In genomic region chr17:63639125-63639524, GRCh38 we compare ENCODE assay signal across 21 cellular contexts. TPM values are rescaled to one million over a fixed set of nuclear protein-coding genes. Genes with fewer than 3 reads are reported as not detected.
DNase-seq lines count a peak whose midpoint lies in the region; ATAC-seq lines count a peak whose summit lies in the region.
"Had no signal": no experiment of that assay in that cellular context is flagged by ENCODE, and none has a peak within 500 bp of the region (broad histone marks: within the 10 kb centered on the region; RNA-seq: fewer than 3 reads in every experiment).

No MANE protein-coding gene starts in this region.

- no peaks in the 10 kb centered on the region for H3K9me3 ChIP-seq in CD8-positive, alpha-beta memory T cell (ENCODE audit: low read length)
- H3K9me3 ChIP-seq: A549, lower lobe of right lung, SK-N-SH had no signal

- peaks cover 13% of the 10 kb centered on the region for H3K36me3 ChIP-seq in CD8-positive, alpha-beta memory T cell (ENCODE audit: insufficient read depth, low read length)

- H3K27ac ChIP-seq in CD8-positive, alpha-beta memory T cell (ENCODE audit: low read depth, low read length): no peak overlapping the region
- H3K27ac ChIP-seq: A549, lower lobe of right lung, skin epidermis, VCaP had no signal

- POLR2A ChIA-PET in CD8-positive, alpha-beta memory T cell (lab: Charles Lee): interaction anchor here (0.7 kb wide), 1 partner anchor 99 kb away, joined by 3 read pairs; no protein-coding TSS in a partner anchor
- POLR2A ChIA-PET in activated CD8-positive, alpha-beta T cell treated with anti-CD3 and anti-CD28 coated beads, Interleukin-2, amount 10 ng/mL, durations not matched to agents 7 days and 5 days (lab: Charles Lee): interaction anchor here (1.5 kb wide), 1 partner anchor 55 kb away, joined by 4 read pairs; no protein-coding TSS in a partner anchor
- POLR2A ChIA-PET in naive thymus-derived CD8-positive, alpha-beta T cell (lab: Charles Lee): interaction anchor here (0.6 to 2.0 kb wide), 7 partner anchors 16 to 71 kb away, joined by 3 to 9 read pairs (median 4); partner anchors contain the start of gene MAP3K3

- peaks cover 16% of the 10 kb centered on the region for H3K36me3 Mint-ChIP-seq in activated CD4-positive, alpha-beta T cell treated with anti-CD3 and anti-CD28 coated beads, Interleukin-2, amount 10 ng/mL, durations not matched to agents 24 days and 14 days (ENCODE audit: low read depth)
- H3K36me3 Mint-ChIP-seq in CD8-positive, alpha-beta memory T cell: peaks cover 0 to 71% (median 18%) of the 10 kb centered on the region in 3 donors
- H3K36me3 Mint-ChIP-seq in activated CD8-positive, alpha-beta T cell treated with anti-CD3 and anti-CD28 coated beads, Interleukin-2, amount 10 ng/mL, durations not matched to agents 7 days and 5 days (ENCODE audit: low read depth): peaks cover 20% of the 10 kb centered on the region
- H3K36me3 Mint-ChIP-seq in naive thymus-derived CD8-positive, alpha-beta T cell: peaks cover 4 to 50% (median 6%) of the 10 kb centered on the region in 3 donors

- ATAC-seq in activated CD8-positive, alpha-beta T cell treated with anti-CD3 and anti-CD28 coated beads, Interleukin-2, amount 10 ng/mL, durations not matched to agents 7 days and 5 days: no peak
- ATAC-seq in naive thymus-derived CD8-positive, alpha-beta T cell: peak; percentile 36 to 47
- ATAC-seq in GM21367 (IDR thresholded peaks at IDR 0.05; ENCODE audit: unreplicated experiment): no peak
- ATAC-seq: A549; activated naive CD4-positive, alpha-beta T cell treated with anti-CD3 and anti-CD28 coated beads, Interleukin-2, amount 50 U/mL, for 72 hours had no signal

- H3K4me3 Mint-ChIP-seq in activated CD4-positive, alpha-beta T cell treated with anti-CD3 and anti-CD28 coated beads, Interleukin-2, amount 10 ng/mL, durations not matched to agents 24 days and 14 days: no peak overlapping the region
- no peak overlapping the region for H3K4me3 Mint-ChIP-seq in CD8-positive, alpha-beta memory T cell
- no peak overlapping the region for H3K4me3 Mint-ChIP-seq in activated CD8-positive, alpha-beta T cell treated with anti-CD3 and anti-CD28 coated beads, Interleukin-2, amount 10 ng/mL, durations not matched to agents 7 days and 5 days
- H3K4me3 Mint-ChIP-seq in naive thymus-derived CD8-positive, alpha-beta T cell: peak overlapping the region in 8 of 10 donors; percentile 1 to 62 (median 24)
- H3K4me3 Mint-ChIP-seq: type B pancreatic cell had no signal

- intact Hi-C loops in activated CD4-positive, alpha-beta T cell treated with anti-CD3 and anti-CD28 coated beads, Interleukin-2, amount 10 ng/mL, durations not matched to agents 24 days and 14 days (cut with micrococcal nuclease): no loop called here

- peaks cover 8% of the 10 kb centered on the region for H3K4me1 Mint-ChIP-seq in activated CD4-positive, alpha-beta T cell treated with anti-CD3 and anti-CD28 coated beads, Interleukin-2, amount 10 ng/mL, durations not matched to agents 24 days and 14 days
- peaks cover 9 to 35% (median 28%) of the 10 kb centered on the region in 3 donors for H3K4me1 Mint-ChIP-seq in CD8-positive, alpha-beta memory T cell
- H3K4me1 Mint-ChIP-seq in activated CD8-positive, alpha-beta T cell treated with anti-CD3 and anti-CD28 coated beads, Interleukin-2, amount 10 ng/mL, durations not matched to agents 7 days and 5 days (ENCODE audit: low read depth): peaks cover 9% of the 10 kb centered on the region
- H3K4me1 Mint-ChIP-seq in naive thymus-derived CD8-positive, alpha-beta T cell: peaks cover 20 to 45% (median 32%) of the 10 kb centered on the region in 4 donors

- peaks cover 7% of the 10 kb centered on the region for H3K4me1 ChIP-seq in CD8-positive, alpha-beta memory T cell (ENCODE audit: insufficient read depth, low read length)
- H3K4me1 ChIP-seq: A549 had no signal

- H3K27ac Mint-ChIP-seq in activated CD4-positive, alpha-beta T cell treated with anti-CD3 and anti-CD28 coated beads, Interleukin-2, amount 10 ng/mL, durations not matched to agents 24 days and 14 days: peak overlapping the region; percentile 12
- peak overlapping the region in 6 of 8 donors; percentile 9 to 92 (median 66) for H3K27ac Mint-ChIP-seq in CD8-positive, alpha-beta memory T cell
- H3K27ac Mint-ChIP-seq in activated CD8-positive, alpha-beta T cell treated with anti-CD3 and anti-CD28 coated beads, Interleukin-2, amount 10 ng/mL, durations not matched to agents 7 days and 5 days: peak overlapping the region; percentile 23
- peak overlapping the region in 9 of 10 donors; percentile 23 to 90 (median 81) for H3K27ac Mint-ChIP-seq in naive thymus-derived CD8-positive, alpha-beta T cell
- H3K27ac Mint-ChIP-seq: type B pancreatic cell had no signal

- CTCF ChIA-PET in CD8-positive, alpha-beta memory T cell (lab: Charles Lee): interaction anchor here (1.0 to 1.1 kb wide), 2 partner anchors 14 to 71 kb away, joined by 3 read pairs; no protein-coding TSS in a partner anchor
- CTCF ChIA-PET in activated CD8-positive, alpha-beta T cell treated with anti-CD3 and anti-CD28 coated beads, Interleukin-2, amount 10 ng/mL, durations not matched to agents 7 days and 5 days (lab: Charles Lee): interaction anchor here (0.7 to 1.9 kb wide), 3 partner anchors 21 to 72 kb away, joined by 3 to 7 read pairs (median 3); no protein-coding TSS in a partner anchor

- no peak overlapping the region for H3K4me3 ChIP-seq in CD8-positive, alpha-beta memory T cell (ENCODE audit: low read length)
- H3K4me3 ChIP-seq: A549, lower lobe of right lung, skin epidermis had no signal

- no peak for DNase-seq in activated CD4-positive, alpha-beta T cell treated with anti-CD3 and anti-CD28 coated beads, Interleukin-2, amount 10 ng/mL, durations not matched to agents 24 days and 14 days
- no peak for DNase-seq in activated CD4-positive, alpha-beta T cell treated with anti-CD3 and anti-CD28 coated beads, Interleukin-2, amount 50 U/mL, for 4 hours
- no peak for DNase-seq in CD8-positive, alpha-beta memory T cell
- no peak for DNase-seq in activated CD8-positive, alpha-beta T cell treated with anti-CD3 and anti-CD28 coated beads, Interleukin-2, amount 10 ng/mL, durations not matched to agents 7 days and 5 days
- DNase-seq in naive thymus-derived CD8-positive, alpha-beta T cell: peak in 3 of 10 donors; percentile 7 to 24 (median 11)
- DNase-seq in NCI-H524 (lab: John Stamatoyannopoulos, UW) (no peak), dedifferentiated amniotic fluid mesenchymal stem cell (ENCODE audit: extremely low spot score) (no peak)
- DNase-seq: caudate nucleus, EL, HCEC 1CT, lower lobe of right lung, NCI-H1048, NCI-H187, NCI-H2227 treated with DMSO at 0.1 percent for 48 hours, SK-N-SH had no signal

- no peaks in the 10 kb centered on the region for H3K27me3 ChIP-seq in CD8-positive, alpha-beta memory T cell (ENCODE audit: insufficient read depth, low read length, poor library complexity, severe bottlenecking)

- H3K27me3 Mint-ChIP-seq in activated CD4-positive, alpha-beta T cell treated with anti-CD3 and anti-CD28 coated beads, Interleukin-2, amount 10 ng/mL, durations not matched to agents 24 days and 14 days: no peaks in the 10 kb centered on the region
- H3K27me3 Mint-ChIP-seq in CD8-positive, alpha-beta memory T cell: no peaks in the 10 kb centered on the region
- no peaks in the 10 kb centered on the region for H3K27me3 Mint-ChIP-seq in activated CD8-positive, alpha-beta T cell treated with anti-CD3 and anti-CD28 coated beads, Interleukin-2, amount 10 ng/mL, durations not matched to agents 7 days and 5 days (ENCODE audit: low read depth)
- H3K27me3 Mint-ChIP-seq in naive thymus-derived CD8-positive, alpha-beta T cell: no peaks in the 10 kb centered on the region
- H3K27me3 Mint-ChIP-seq: type B pancreatic cell had no signal

- no peaks in the 10 kb centered on the region for H3K9me3 Mint-ChIP-seq in activated CD4-positive, alpha-beta T cell treated with anti-CD3 and anti-CD28 coated beads, Interleukin-2, amount 10 ng/mL, durations not matched to agents 24 days and 14 days
- H3K9me3 Mint-ChIP-seq in CD8-positive, alpha-beta memory T cell: no peaks in the 10 kb centered on the region
- H3K9me3 Mint-ChIP-seq in activated CD8-positive, alpha-beta T cell treated with anti-CD3 and anti-CD28 coated beads, Interleukin-2, amount 10 ng/mL, durations not matched to agents 7 days and 5 days (ENCODE audit: insufficient read depth): no peaks in the 10 kb centered on the region
- H3K9me3 Mint-ChIP-seq in naive thymus-derived CD8-positive, alpha-beta T cell: no peaks in the 10 kb centered on the region
- H3K9me3 Mint-ChIP-seq: activated naive CD4-positive, alpha-beta T cell treated with anti-CD3 and anti-CD28 coated beads, Interleukin-2, amount 50 U/mL, for 72 hours; type B pancreatic cell had no signal

RNA-seq across cellular contexts. Expression of gene MAP3K3, which starts 16.9 kb away (rescaled TPM):
- total RNA-seq in activated CD4-positive, alpha-beta T cell treated with anti-CD3 and anti-CD28 coated beads, Interleukin-2, amount 10 ng/mL, durations not matched to agents 24 days and 14 days: 26.2 and 26.7 TPM in 2 replicates
- total RNA-seq in CD8-positive, alpha-beta memory T cell: 10 to 100 TPM; 34.7 to 35.8 TPM
- 50.3 TPM for polyA plus RNA-seq in CD8-positive, alpha-beta memory T cell
- 10 to 100 TPM; 31.4 to 32.8 TPM for total RNA-seq in activated CD8-positive, alpha-beta T cell treated with anti-CD3 and anti-CD28 coated beads, Interleukin-2, amount 10 ng/mL, durations not matched to agents 7 days and 5 days
- total RNA-seq in naive thymus-derived CD8-positive, alpha-beta T cell: 10 to 100 TPM; 77.5 to 82.8 TPM
- 10 to 100 TPM; 23.8 to 47.4 (median 24.7) TPM for polyA plus RNA-seq in naive thymus-derived CD8-positive, alpha-beta T cell

RNA-seq across cellular contexts. Expression of gene TACO1, which starts 38.4 kb away (rescaled TPM):
- total RNA-seq in activated CD4-positive, alpha-beta T cell treated with anti-CD3 and anti-CD28 coated beads, Interleukin-2, amount 10 ng/mL, durations not matched to agents 24 days and 14 days: 27.4 and 27.9 TPM in 2 replicates
- total RNA-seq in CD8-positive, alpha-beta memory T cell: 10 to 100 TPM; 35.9 to 40.0 TPM
- polyA plus RNA-seq in CD8-positive, alpha-beta memory T cell: 18.3 TPM
- total RNA-seq in activated CD8-positive, alpha-beta T cell treated with anti-CD3 and anti-CD28 coated beads, Interleukin-2, amount 10 ng/mL, durations not matched to agents 7 days and 5 days: 10 to 100 TPM; 22.9 to 24.5 TPM
- 10 to 100 TPM; 15.5 to 16.6 TPM for total RNA-seq in naive thymus-derived CD8-positive, alpha-beta T cell
- polyA plus RNA-seq in naive thymus-derived CD8-positive, alpha-beta T cell: 10 to 100 TPM; 11.3 to 18.3 (median 17.5) TPM

Comparison
In these comparisons a context has a peak if more than half of its experiments do, and no peak if none do; other contexts are left out.
1. H3K27ac Mint-ChIP-seq: peak in every context shown above with its lines; median percentile 81 in naive thymus-derived CD8-positive, alpha-beta T cell; 66 in CD8-positive, alpha-beta memory T cell; 23 in activated CD8-positive, alpha-beta T cell treated with anti-CD3 and anti-CD28 coated beads, Interleukin-2, amount 10 ng/mL, durations not matched to agents 7 days and 5 days; 12 in activated CD4-positive, alpha-beta T cell treated with anti-CD3 and anti-CD28 coated beads, Interleukin-2, amount 10 ng/mL, durations not matched to agents 24 days and 14 days.
2. H3K4me3 Mint-ChIP-seq: peak in naive thymus-derived CD8-positive, alpha-beta T cell (8 of 10); none in activated CD4-positive, alpha-beta T cell treated with anti-CD3 and anti-CD28 coated beads, Interleukin-2, amount 10 ng/mL, durations not matched to agents 24 days and 14 days (single experiment), CD8-positive, alpha-beta memory T cell (0 of 7) and activated CD8-positive, alpha-beta T cell treated with anti-CD3 and anti-CD28 coated beads, Interleukin-2, amount 10 ng/mL, durations not matched to agents 7 days and 5 days (single experiment).
3. ATAC-seq: peak in naive thymus-derived CD8-positive, alpha-beta T cell (2 of 2); none in activated CD8-positive, alpha-beta T cell treated with anti-CD3 and anti-CD28 coated beads, Interleukin-2, amount 10 ng/mL, durations not matched to agents 7 days and 5 days (single experiment) and GM21367 (single experiment).